In the genomic region with DNA sequence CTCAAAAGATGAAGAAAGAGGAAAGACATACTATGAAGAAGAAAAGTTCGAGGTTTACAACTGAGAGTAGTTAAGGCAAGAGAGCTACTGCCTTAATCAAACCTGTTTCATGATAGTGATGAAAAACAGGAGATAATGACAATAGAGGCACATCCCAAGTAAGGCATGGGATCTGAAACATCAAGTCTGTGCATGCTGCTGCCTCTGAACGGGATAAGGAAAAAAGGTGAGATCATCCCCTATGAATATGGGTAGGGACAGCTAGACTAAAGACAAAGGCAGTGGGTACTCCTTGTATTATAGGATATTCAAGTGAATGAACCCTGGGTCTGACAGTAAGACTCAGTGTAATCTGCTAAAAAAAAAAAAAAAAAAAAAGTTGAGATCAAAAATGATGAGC, we compare ENCODE assay signal across 20 cellular contexts. TPM values are rescaled to one million over a fixed set of nuclear protein-coding genes. Genes with fewer than 3 reads are reported as not detected.
A peak's percentile ranks its signal among the peaks of the same experiment; 100 is the strongest.
DNase-seq lines count a peak whose midpoint lies in the region; ATAC-seq and TF ChIP-seq lines count a peak whose summit lies in the region.
"Had no signal": no experiment of that assay in that cellular context is flagged by ENCODE, and none has a peak within 500 bp of the region (broad histone marks: within the 10 kb centered on the region; RNA-seq: fewer than 3 reads in every experiment).

No MANE protein-coding gene starts in this region.

- peaks cover 24 to 52% of the 10 kb centered on the region in 2 experiments for H3K79me1 ChIP-seq in IMR-90 (ENCODE audit: low read depth in 1 of 2, low read length in 2 of 2)

- H3K4me1 ChIP-seq in IMR-90 (ENCODE audit: control insufficient read depth, insufficient read depth, low read length) (peaks cover 11% of the 10 kb centered on the region), endodermal cell (ENCODE audit: control insufficient read depth, insufficient read depth, low read length) (no peaks in the 10 kb centered on the region)

- H3K23ac ChIP-seq in IMR-90 (ENCODE audit: low read depth, low read length), result peak overlapping the region; percentile 4; the same call in 1 of the 2 replicates

- no peak overlapping the region for H3K56ac ChIP-seq in IMR-90 (ENCODE audit: extremely low read depth, insufficient read depth, low read length)

- H3K9ac ChIP-seq in IMR-90 (ENCODE audit: low read depth, low read length) (no peak overlapping the region), endodermal cell (ENCODE audit: extremely low read depth, low read length, poor library complexity, severe bottlenecking) (no peak overlapping the region)

- no peak for TF ChIP-seq POLR2A in IMR-90 (IDR thresholded peaks at IDR 0.05; ENCODE audit: low read depth, low read length)

- H2AFZ ChIP-seq in IMR-90 (replicated peaks; ENCODE audit: low read length, poor library complexity), result no peak overlapping the region

- H2AK5ac ChIP-seq in IMR-90 (ENCODE audit: low read depth, low read length), result no peak overlapping the region

- CTCF ChIA-PET in activated naive CD4-positive, alpha-beta T cell treated with anti-CD3 and anti-CD28 coated beads, Interleukin-2, amount 10 ng/mL, durations not matched to agents 7 days and 5 days (lab: Charles Lee), result interaction anchor here (1.0 kb wide), 1 partner anchor 40 kb away, joined by 4 read pairs; no protein-coding TSS in a partner anchor
- CTCF ChIA-PET in IMR-90 (lab: Yijun Ruan, JAX), result interaction anchor here (0.6 kb wide), 1 partner anchor 45 kb away, joined by 4 read pairs; no protein-coding TSS in a partner anchor

- peaks cover 8% of the 10 kb centered on the region for H3K36me3 Mint-ChIP-seq in activated naive CD4-positive, alpha-beta T cell treated with anti-CD3 and anti-CD28 coated beads, Interleukin-2, amount 50 U/mL, for 24 hours
- peaks cover 1% of the 10 kb centered on the region for H3K36me3 Mint-ChIP-seq in activated naive CD4-positive, alpha-beta T cell treated with anti-CD3 and anti-CD28 coated beads, Interleukin-2, amount 10 ng/mL, durations not matched to agents 7 days and 5 days
- H3K36me3 Mint-ChIP-seq in endodermal cell (ENCODE audit: low read depth) (peaks cover 11% of the 10 kb centered on the region), nephron (ENCODE audit: low read depth) (peaks cover 24% of the 10 kb centered on the region)

- H3K18ac ChIP-seq in IMR-90 (ENCODE audit: low read depth, low read length), result no peak overlapping the region

- intact Hi-C loops in IMR-90 (cut with micrococcal nuclease), result no loop called here

- POLR2A ChIA-PET in IMR-90 (lab: Charles Lee; ENCODE audit: unreplicated experiment), result no interaction called here

- TF ChIP-seq CTCF in IMR-90 (conservative IDR thresholded peaks at IDR 0.05; ENCODE audit: low read depth, low read length), result no peak
- no peak for TF ChIP-seq CTCF in endodermal cell (conservative IDR thresholded peaks at IDR 0.05)
- TF ChIP-seq CTCF in nephron (IDR thresholded peaks at IDR 0.05; ENCODE audit: unreplicated experiment in 3 of 3), result no peak

- H2AK9ac ChIP-seq in IMR-90 (replicated peaks; ENCODE audit: low read depth, low read length, poor library complexity), result no peak overlapping the region

- H3K27me3 ChIP-seq in IMR-90 (ENCODE audit: control insufficient read depth, insufficient read depth, low read length), result no peaks in the 10 kb centered on the region
- H3K27me3 ChIP-seq in endodermal cell (ENCODE audit: control insufficient read depth, insufficient read depth, low read length, poor library complexity, severe bottlenecking), result no peaks in the 10 kb centered on the region

- H3K36me3 ChIP-seq in IMR-90 (ENCODE audit: control insufficient read depth, insufficient read depth, low read length), result no peaks in the 10 kb centered on the region; the same call in 1 of the 2 replicates
- peaks cover 10% of the 10 kb centered on the region for H3K36me3 ChIP-seq in endodermal cell (ENCODE audit: control insufficient read depth, insufficient read depth, low read length)

- TSS peak; percentile 9 for BruUV-seq in IMR-90 (replicated peaks; lab: Mats Ljungman, UMichigan)

- ATAC-seq in IMR-90 (ENCODE audit: low read depth), result no peak
- no peak for ATAC-seq in HG03095 (IDR thresholded peaks at IDR 0.05; ENCODE audit: unreplicated experiment)
- ATAC-seq: Panc1, Right ventricle myocardium inferior had no signal

- H3K27ac Mint-ChIP-seq in activated naive CD4-positive, alpha-beta T cell treated with anti-CD3 and anti-CD28 coated beads, Interleukin-2, amount 50 U/mL, for 24 hours, result no peak overlapping the region
- H3K27ac Mint-ChIP-seq in activated naive CD4-positive, alpha-beta T cell treated with anti-CD3 and anti-CD28 coated beads, Interleukin-2, amount 10 ng/mL, durations not matched to agents 7 days and 5 days, result no peak overlapping the region
- no peak overlapping the region for H3K27ac Mint-ChIP-seq in endodermal cell
- no peak overlapping the region for H3K27ac Mint-ChIP-seq in nephron
- H3K27ac Mint-ChIP-seq: HFFc6 had no signal

- 0 out of 2 replicates have a peak overlapping the region, but pooled peaks have one; percentile 13 for H3K14ac ChIP-seq in IMR-90 (replicated peaks; ENCODE audit: low read depth, low read length)

- peak overlapping the region; percentile 2 for H3K4me3 Mint-ChIP-seq in activated naive CD4-positive, alpha-beta T cell treated with anti-CD3 and anti-CD28 coated beads, Interleukin-2, amount 50 U/mL, for 24 hours
- H3K4me3 Mint-ChIP-seq in activated naive CD4-positive, alpha-beta T cell treated with anti-CD3 and anti-CD28 coated beads, Interleukin-2, amount 10 ng/mL, durations not matched to agents 7 days and 5 days, result no peak overlapping the region
- H3K4me3 Mint-ChIP-seq in endodermal cell (no peak overlapping the region), nephron (peak overlapping the region; percentile 29 to 76 (median 49))
- H3K4me3 Mint-ChIP-seq: HFFc6 had no signal

- dilution Hi-C loops in IMR-90 (cut with HindIII; ENCODE audit: low sequenced_read_pairs, unreplicated experiment), result no loop called here

- no peaks in the 10 kb centered on the region for H3K9me3 Mint-ChIP-seq in activated naive CD4-positive, alpha-beta T cell treated with anti-CD3 and anti-CD28 coated beads, Interleukin-2, amount 50 U/mL, for 24 hours
- no peaks in the 10 kb centered on the region for H3K9me3 Mint-ChIP-seq in activated naive CD4-positive, alpha-beta T cell treated with anti-CD3 and anti-CD28 coated beads, Interleukin-2, amount 10 ng/mL, durations not matched to agents 7 days and 5 days
- H3K9me3 Mint-ChIP-seq in endodermal cell (no peaks in the 10 kb centered on the region), nephron (no peaks in the 10 kb centered on the region)
- H3K9me3 Mint-ChIP-seq: HFFc6 had no signal

- TF ChIP-seq RAD21 in IMR-90 (IDR thresholded peaks at IDR 0.05; ENCODE audit: low read length), result no peak

- H4K91ac ChIP-seq in IMR-90 (ENCODE audit: insufficient read depth, low read depth, low read length), result no peak overlapping the region

- no peak overlapping the region for H2BK5ac ChIP-seq in IMR-90 (ENCODE audit: low read depth, low read length, poor library complexity, severe bottlenecking)

- WGBS in IMR-90 (ENCODE audit: extremely low coverage in 2 of 2, insufficient read length in 1 of 2), 2 experiments, result no CpG with 5 or more reads among the region's 2 CpGs
- 88 to 95% methylated on average over 2 of the region's 2 CpGs for WGBS in endodermal cell (ENCODE audit: insufficient coverage in 1 of 2, insufficient read length in 1 of 2), 2 experiments

- in situ Hi-C loops in IMR-90 (cut with MboI; ENCODE audit: low sequenced_read_pairs), result no loop called here

- H3K27ac ChIP-seq in IMR-90 (ENCODE audit: insufficient read depth, low read length) (no peak overlapping the region), endodermal cell (ENCODE audit: low read depth, low read length) (no peak overlapping the region)
- H3K27ac ChIP-seq: 22Rv1, C4-2B had no signal

- peaks cover 65% of the 10 kb centered on the region for H3K4me1 Mint-ChIP-seq in activated naive CD4-positive, alpha-beta T cell treated with anti-CD3 and anti-CD28 coated beads, Interleukin-2, amount 50 U/mL, for 24 hours
- peaks cover 34% of the 10 kb centered on the region for H3K4me1 Mint-ChIP-seq in activated naive CD4-positive, alpha-beta T cell treated with anti-CD3 and anti-CD28 coated beads, Interleukin-2, amount 10 ng/mL, durations not matched to agents 7 days and 5 days
- peaks cover 12% of the 10 kb centered on the region for H3K4me1 Mint-ChIP-seq in endodermal cell
- peaks cover 32% of the 10 kb centered on the region for H3K4me1 Mint-ChIP-seq in nephron

- H3K9me1 ChIP-seq in IMR-90 (ENCODE audit: insufficient read depth, low read length), result peaks cover 13% of the 10 kb centered on the region

- H3K4me3 ChIP-seq in IMR-90 (ENCODE audit: insufficient read depth, low read depth, low read length) (no peak overlapping the region), endodermal cell (ENCODE audit: low read length) (peak overlapping the region; percentile 46)

- H2BK15ac ChIP-seq in IMR-90 (ENCODE audit: low read depth, low read length), result no peak overlapping the region

- no peak overlapping the region for H4K5ac ChIP-seq in IMR-90 (ENCODE audit: low read depth, low read length)

- H3K9me3 ChIP-seq in IMR-90 (ENCODE audit: control insufficient read depth, insufficient read depth, low read length) (no peaks in the 10 kb centered on the region), endodermal cell (ENCODE audit: control insufficient read depth, low read length) (no peaks in the 10 kb centered on the region)

- H2BK20ac ChIP-seq in IMR-90 (ENCODE audit: low read depth, low read length), result no peak overlapping the region

- no peak overlapping the region for H4K8ac ChIP-seq in IMR-90 (ENCODE audit: low read depth in 2 of 2, low read length in 2 of 2)

- peaks cover 20% of the 10 kb centered on the region for H4K20me1 ChIP-seq in IMR-90 (ENCODE audit: insufficient read depth, low read length)

- no peak overlapping the region for H3K4ac ChIP-seq in IMR-90 (ENCODE audit: low read depth, low read length)

- no peaks in the 10 kb centered on the region for H3K27me3 Mint-ChIP-seq in activated naive CD4-positive, alpha-beta T cell treated with anti-CD3 and anti-CD28 coated beads, Interleukin-2, amount 50 U/mL, for 24 hours
- H3K27me3 Mint-ChIP-seq in activated naive CD4-positive, alpha-beta T cell treated with anti-CD3 and anti-CD28 coated beads, Interleukin-2, amount 10 ng/mL, durations not matched to agents 7 days and 5 days, result no peaks in the 10 kb centered on the region
- H3K27me3 Mint-ChIP-seq in endodermal cell (ENCODE audit: insufficient read depth), result no peaks in the 10 kb centered on the region
- H3K27me3 Mint-ChIP-seq in nephron (ENCODE audit: low read depth), result no peaks in the 10 kb centered on the region

- H3K4me2 ChIP-seq in IMR-90 (ENCODE audit: low read depth, low read length), result 0 out of 2 replicates have a peak overlapping the region, but pooled peaks have one; percentile 10

- DNase-seq in activated naive CD4-positive, alpha-beta T cell treated with anti-CD3 and anti-CD28 coated beads, Interleukin-2, amount 10 ng/mL, durations not matched to agents 7 days and 5 days, result no peak
- DNase-seq in IMR-90, result no peak
- DNase-seq in endodermal cell, result no peak
- no peak for DNase-seq in middle frontal gyrus (ENCODE audit: extremely low spot score, low spot score)
- no peak for DNase-seq in stimulated activated CD8-positive, alpha-beta memory T cell treated with anti-CD3 and anti-CD28 coated beads, Interleukin-4, amount 100 ng/mL, for 48 hours
- DNase-seq: AML-193, DMS79 treated with DMSO at 0.1 percent for 48 hours, HFFc6, NCI-H1105, NCI-H2081, NCI-H2171 treated with DMSO at 0.1 percent for 48 hours, NCI-H446, NCI-H69 had no signal

- H2BK120ac ChIP-seq in IMR-90 (ENCODE audit: low read depth, low read length), result no peak overlapping the region

RNA-seq across cellular contexts. Expression of gene EXOC6B, which starts 3.0 kb away (rescaled TPM):
- total RNA-seq in IMR-90 (2012; rRNA removed) (29.4 and 29.7 TPM in 2 replicates), endodermal cell (10 to 100 TPM; 51.3 to 68.9 TPM)
- polyA plus RNA-seq in IMR-90 (2012; rRNA removed), result 9.0 and 10.2 TPM in 2 replicates
- polyA plus RNA-seq in IMR-90 (2012; cell fraction: cytosol; rRNA removed), result 4.8 and 12.8 TPM in 2 replicates
- 10.8 and 17.1 TPM in 2 replicates for polyA plus RNA-seq in IMR-90 (2012; cell fraction: nucleus; rRNA removed; ENCODE audit: low replicate concordance)
- polyA plus RNA-seq in endodermal cell (2013, experiment 1 of 2), result 19.8 TPM
- 18.6 TPM for polyA plus RNA-seq in endodermal cell (2013, experiment 2 of 2)

Comparison
In these comparisons a context has a peak if more than half of its experiments do, and no peak if none do; other contexts are left out.
1. H3K4me3 Mint-ChIP-seq: peak in activated naive CD4-positive, alpha-beta T cell treated with anti-CD3 and anti-CD28 coated beads, Interleukin-2, amount 50 U/mL, for 24 hours (single experiment) and nephron (3 of 3); none in activated naive CD4-positive, alpha-beta T cell treated with anti-CD3 and anti-CD28 coated beads, Interleukin-2, amount 10 ng/mL, durations not matched to agents 7 days and 5 days (single experiment) and endodermal cell (single experiment).